Comparison of ENCODE assay signal across 25 cellular contexts in the genomic region with DNA sequence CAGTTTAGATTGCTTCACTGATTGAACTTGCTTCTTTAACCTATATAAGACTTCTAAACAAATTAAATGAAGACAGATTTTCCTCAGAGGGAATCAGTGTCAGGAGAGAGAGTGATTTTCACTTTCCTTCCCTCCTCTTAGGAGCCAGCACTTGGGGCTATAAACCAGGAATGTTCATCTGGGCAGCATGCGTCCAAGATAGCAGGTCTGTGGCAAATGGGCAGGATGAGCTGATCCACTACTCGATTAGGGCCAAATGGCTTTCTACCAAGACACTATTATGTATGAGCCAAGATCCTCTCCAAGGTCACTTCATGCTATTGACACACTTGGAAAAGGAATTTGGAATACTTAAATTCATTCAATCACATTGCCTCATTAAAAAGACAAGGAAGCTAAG.
DNase-seq lines count a peak whose midpoint lies in the region; TF ChIP-seq lines count a peak whose summit lies in the region.
"Had no signal": no experiment of that assay in that cellular context is flagged by ENCODE, and none has a peak within 500 bp of the region (broad histone marks: within the 10 kb centered on the region; RNA-seq: fewer than 3 reads in every experiment).

No MANE protein-coding gene starts in this region.

- no peaks in the 10 kb centered on the region for H3K27me3 ChIP-seq in MG63
- H3K27me3 ChIP-seq: Peyer's patch had no signal

- in situ Hi-C loops in KBM-7 (cut with MboI; ENCODE audit: low pct_unique_long_range_greater_than_20kb, low sequenced_read_pairs), result no loop called here

- no peaks in the 10 kb centered on the region for H3K36me3 Mint-ChIP-seq in mesothelial cell of epicardium
- H3K36me3 Mint-ChIP-seq: CD8-positive, alpha-beta T cell had no signal

- H3K27ac Mint-ChIP-seq in mesothelial cell of epicardium, result no peak overlapping the region
- H3K27ac Mint-ChIP-seq: B cell; CD8-positive, alpha-beta T cell; IgD-negative memory B cell had no signal

- DNase-seq in MG63, result peak; percentile 11
- peak; percentile 31 for DNase-seq in NCI-H69 (lab: John Stamatoyannopoulos, UW)
- peak; percentile 59 for DNase-seq in fibroblast of peridontal ligament (ENCODE audit: extremely low read depth)
- peak; percentile 32 for DNase-seq in skeletal muscle cell (ENCODE audit: low read depth)
- no peak for DNase-seq in mesothelial cell of epicardium (ENCODE audit: low spot score in 2 of 2, unreplicated experiment in 2 of 2)
- DNase-seq in NOMO-1 treated with dmso at 0.1 percent for 144 hours (lab: John Stamatoyannopoulos, UW; ENCODE audit: unreplicated experiment), result no peak
- DNase-seq in KBM-7, result no peak
- DNase-seq: Caco-2; CD8-positive, alpha-beta T cell; EL; GF-D8; HCEC 1CT; NCI-H1105; NCI-H1436 treated with DMSO at 0.1 percent for 48 hours; NCI-H187 treated with DMSO at 0.1 percent for 48 hours; NCI-H2171 treated with DMSO at 0.1 percent for 48 hours; NCI-H345; NCI-H524 treated with DMSO at 0.1 percent for 48 hours; NCI-H82; OCI-M1; Peyer's patch; SIG-M5 had no signal

- no peaks in the 10 kb centered on the region for H3K27me3 Mint-ChIP-seq in mesothelial cell of epicardium (ENCODE audit: low read depth)
- H3K27me3 Mint-ChIP-seq: B cell, IgD-negative memory B cell had no signal

- no peaks in the 10 kb centered on the region for H3K4me1 Mint-ChIP-seq in mesothelial cell of epicardium
- H3K4me1 Mint-ChIP-seq: B cell, IgD-negative memory B cell had no signal

- TF ChIP-seq CTCF in mesothelial cell of epicardium (IDR thresholded peaks at IDR 0.05; ENCODE audit: unreplicated experiment), result no peak

- no peak overlapping the region for H3K4me3 Mint-ChIP-seq in mesothelial cell of epicardium
- H3K4me3 Mint-ChIP-seq: B cell; CD8-positive, alpha-beta T cell; IgD-negative memory B cell had no signal

- no peaks in the 10 kb centered on the region for H3K36me3 ChIP-seq in MG63
- H3K36me3 ChIP-seq: Peyer's patch had no signal

- H3K9me3 ChIP-seq in MG63, result no peaks in the 10 kb centered on the region
- H3K9me3 ChIP-seq: Caco-2, Peyer's patch had no signal

- no peak overlapping the region for H3K4me3 ChIP-seq in MG63
- H3K4me3 ChIP-seq in skeletal muscle cell (ENCODE audit: low read depth, low read length), result no peak overlapping the region
- H3K4me3 ChIP-seq: Peyer's patch, SK-N-MC had no signal

- H3K9me3 Mint-ChIP-seq in mesothelial cell of epicardium, result no peaks in the 10 kb centered on the region

Comparison
In these comparisons a context has a peak if more than half of its experiments do, and no peak if none do; other contexts are left out.
1. DNase-seq: peak in MG63 (single experiment), NCI-H69 (single experiment), fibroblast of peridontal ligament (single experiment) and skeletal muscle cell (single experiment); none in mesothelial cell of epicardium (0 of 2), NOMO-1 treated with dmso at 0.1 percent for 144 hours (single experiment) and KBM-7 (single experiment).